ENCODE assay signal across 8 cellular contexts in genomic region chr17:40345161-40346034, GRCh38. TPM values are rescaled to one million over a fixed set of nuclear protein-coding genes. Genes with fewer than 3 reads are reported as not detected.
DNase-seq lines count a peak whose midpoint lies in the region; ATAC-seq and TF ChIP-seq lines count a peak whose summit lies in the region.

No MANE protein-coding gene starts in this region.

- no peaks in the 10 kb centered on the region for H3K36me3 ChIP-seq in neural cell (ENCODE audit: insufficient read depth, low read length)

- H3K27ac Mint-ChIP-seq in CD4-positive, alpha-beta T cell, result peak overlapping the region; percentile 93
- no peak overlapping the region for H3K27ac Mint-ChIP-seq in activated T-cell treated with anti-CD3 and anti-CD28 coated beads, Interleukin-2, amount 50 U/mL, for 72 hours
- no peak overlapping the region for H3K27ac Mint-ChIP-seq in activated T-helper 2 cell treated with anti-CD3 and anti-CD28 coated beads, Interferon-gamma antibody, Interleukin-2, Interleukin-4, amounts not matched to agents 10 μg/mL and 5 μg/mL and 100 μg/mL, durations not matched to agents 14 hours and 24 hours and 36 hours

- H3K27ac ChIP-seq in CD4-positive, alpha-beta T cell (ENCODE audit: low read depth, low read length), result peak overlapping the region; percentile 27
- peak overlapping the region; percentile 68 for H3K27ac ChIP-seq in neural cell (ENCODE audit: low read length)

- H3K4me3 ChIP-seq in foreskin fibroblast (ENCODE audit: low read depth in 1 of 2, low read length in 2 of 2), result peak overlapping the region; percentile 57 to 79
- peak overlapping the region; percentile 91 for H3K4me3 ChIP-seq in neural cell (ENCODE audit: low read length)

- peak overlapping the region; percentile 7 for H2AFZ ChIP-seq in neural cell (ENCODE audit: low read depth, low read length)

- H3K9me3 Mint-ChIP-seq in CD4-positive, alpha-beta T cell, result no peaks in the 10 kb centered on the region
- no peaks in the 10 kb centered on the region for H3K9me3 Mint-ChIP-seq in activated T-cell treated with anti-CD3 and anti-CD28 coated beads, Interleukin-2, amount 50 U/mL, for 72 hours
- no peaks in the 10 kb centered on the region for H3K9me3 Mint-ChIP-seq in activated T-helper 2 cell treated with anti-CD3 and anti-CD28 coated beads, Interferon-gamma antibody, Interleukin-2, Interleukin-4, amounts not matched to agents 10 μg/mL and 5 μg/mL and 100 μg/mL, durations not matched to agents 14 hours and 24 hours and 36 hours

- H4K20me1 ChIP-seq in neural cell (ENCODE audit: insufficient read depth), result no peaks in the 10 kb centered on the region

- ATAC-seq in CD4-positive, alpha-beta T cell (ENCODE audit: poor library complexity), result peak; percentile 13
- peak in 1 of 2 donors; percentile 10 for ATAC-seq in activated T-cell treated with anti-CD3 and anti-CD28 coated beads, Interleukin-2, amount 50 U/mL, for 72 hours (replicated peaks in 1 of 2)
- no peak for ATAC-seq in GM21529 (IDR thresholded peaks at IDR 0.05; ENCODE audit: unreplicated experiment)

- intact Hi-C loops in CD4-positive, alpha-beta T cell (cut with DNase I, micrococcal nuclease), result no loop called here
- intact Hi-C loops in activated T-helper 2 cell treated with anti-CD3 and anti-CD28 coated beads, Interferon-gamma antibody, Interleukin-2, Interleukin-4, amounts not matched to agents 10 μg/mL and 5 μg/mL and 100 μg/mL, durations not matched to agents 14 hours and 24 hours and 36 hours (cut with micrococcal nuclease), result no loop called here

- peak overlapping the region; percentile 78 for H3K4me2 ChIP-seq in neural cell (ENCODE audit: low read length)

- H3K27me3 Mint-ChIP-seq in CD4-positive, alpha-beta T cell, result no peaks in the 10 kb centered on the region
- no peaks in the 10 kb centered on the region for H3K27me3 Mint-ChIP-seq in activated T-cell treated with anti-CD3 and anti-CD28 coated beads, Interleukin-2, amount 50 U/mL, for 72 hours (ENCODE audit: low read depth)
- no peaks in the 10 kb centered on the region for H3K27me3 Mint-ChIP-seq in activated T-helper 2 cell treated with anti-CD3 and anti-CD28 coated beads, Interferon-gamma antibody, Interleukin-2, Interleukin-4, amounts not matched to agents 10 μg/mL and 5 μg/mL and 100 μg/mL, durations not matched to agents 14 hours and 24 hours and 36 hours (ENCODE audit: low read depth)

- DNase-seq in CD4-positive, alpha-beta T cell, result peak in 2 of 10 experiments; percentile 30 to 44
- DNase-seq in activated T-cell treated with anti-CD3 and anti-CD28 coated beads, Interleukin-2, amount 50 U/mL, for 72 hours, result peak in 1 of 2 donors; percentile 46
- DNase-seq in foreskin fibroblast, result peak in 1 of 2 donors; percentile 64
- DNase-seq in GM13977 (ENCODE audit: low spot score), result no peak
- DNase-seq in activated T-helper 2 cell treated with anti-CD3 and anti-CD28 coated beads, Interferon-gamma antibody, Interleukin-2, Interleukin-4, amounts not matched to agents 10 μg/mL and 5 μg/mL and 100 μg/mL, durations not matched to agents 14 hours and 24 hours and 36 hours (ENCODE audit: low spot score), result no peak

- no peak for TF ChIP-seq CTCF in CD4-positive, alpha-beta T cell (IDR thresholded peaks at IDR 0.05)
- TF ChIP-seq CTCF in foreskin fibroblast (IDR thresholded peaks at IDR 0.05; ENCODE audit: low read depth, low read length) (no peak), neural cell (IDR thresholded peaks at IDR 0.05; ENCODE audit: poor library complexity, severe bottlenecking) (no peak), GM13977 (IDR thresholded peaks at IDR 0.05; ENCODE audit: extremely low read depth, insufficient read depth, missing control alignments) (no peak)

- no peaks in the 10 kb centered on the region for H3K9me2 ChIP-seq in neural cell (ENCODE audit: insufficient read depth, low read length)

- in situ Hi-C loops in GM13977 (cut with MboI; ENCODE audit: low pct_unique_long_range_greater_than_20kb, low sequenced_read_pairs, unreplicated experiment), result no loop called here

- peaks cover 83% of the 10 kb centered on the region for H3K4me1 Mint-ChIP-seq in CD4-positive, alpha-beta T cell (ENCODE audit: low read depth)
- peaks cover 63% of the 10 kb centered on the region for H3K4me1 Mint-ChIP-seq in activated T-cell treated with anti-CD3 and anti-CD28 coated beads, Interleukin-2, amount 50 U/mL, for 72 hours (ENCODE audit: low read depth)
- H3K4me1 Mint-ChIP-seq in activated T-helper 2 cell treated with anti-CD3 and anti-CD28 coated beads, Interferon-gamma antibody, Interleukin-2, Interleukin-4, amounts not matched to agents 10 μg/mL and 5 μg/mL and 100 μg/mL, durations not matched to agents 14 hours and 24 hours and 36 hours (ENCODE audit: low read depth), result peaks cover 41% of the 10 kb centered on the region

- peak overlapping the region; percentile 97 for H3K9ac ChIP-seq in neural cell (ENCODE audit: low read length)

- H3K79me2 ChIP-seq in neural cell (replicated peaks; ENCODE audit: insufficient read depth, low read length), result peaks cover 67% of the 10 kb centered on the region

- H3K36me3 Mint-ChIP-seq in CD4-positive, alpha-beta T cell (ENCODE audit: low read depth), result peaks cover 56% of the 10 kb centered on the region
- no peaks in the 10 kb centered on the region for H3K36me3 Mint-ChIP-seq in activated T-cell treated with anti-CD3 and anti-CD28 coated beads, Interleukin-2, amount 50 U/mL, for 72 hours (ENCODE audit: insufficient read depth in 2 of 2)
- peaks cover 38% of the 10 kb centered on the region for H3K36me3 Mint-ChIP-seq in activated T-helper 2 cell treated with anti-CD3 and anti-CD28 coated beads, Interferon-gamma antibody, Interleukin-2, Interleukin-4, amounts not matched to agents 10 μg/mL and 5 μg/mL and 100 μg/mL, durations not matched to agents 14 hours and 24 hours and 36 hours (ENCODE audit: low read depth)

- TF ChIP-seq RAD21 in Ishikawa (IDR thresholded peaks at IDR 0.05; ENCODE audit: low read depth) (0 out of 2 replicates have a peak, but pooled peaks have one; percentile 1), neural cell (conservative IDR thresholded peaks at IDR 0.05) (no peak)

- H3K9me3 ChIP-seq in CD4-positive, alpha-beta T cell (ENCODE audit: control insufficient read depth, low read length), result no peaks in the 10 kb centered on the region
- no peaks in the 10 kb centered on the region for H3K9me3 ChIP-seq in neural cell (ENCODE audit: low read length)

- CTCF ChIA-PET in CD4-positive, alpha-beta T cell (lab: Charles Lee), result interaction anchor here (0.6 to 2.6 kb wide), 7 partner anchors 10 to 49 kb away, joined by 3 to 10 read pairs (median 3); no protein-coding TSS in a partner anchor

- H3F3A ChIP-seq in neural cell (ENCODE audit: insufficient read depth, low read length, poor library complexity, severe bottlenecking), result peaks cover 2% of the 10 kb centered on the region

- peak overlapping the region; percentile 83 for H3K4me3 Mint-ChIP-seq in CD4-positive, alpha-beta T cell
- peak overlapping the region; percentile 56 to 80 for H3K4me3 Mint-ChIP-seq in activated T-cell treated with anti-CD3 and anti-CD28 coated beads, Interleukin-2, amount 50 U/mL, for 72 hours
- no peak overlapping the region for H3K4me3 Mint-ChIP-seq in activated T-helper 2 cell treated with anti-CD3 and anti-CD28 coated beads, Interferon-gamma antibody, Interleukin-2, Interleukin-4, amounts not matched to agents 10 μg/mL and 5 μg/mL and 100 μg/mL, durations not matched to agents 14 hours and 24 hours and 36 hours (ENCODE audit: low read depth)

- H3K27me3 ChIP-seq in CD4-positive, alpha-beta T cell (ENCODE audit: control insufficient read depth, insufficient read depth, low read length), result no peaks in the 10 kb centered on the region
- no peaks in the 10 kb centered on the region for H3K27me3 ChIP-seq in neural cell (ENCODE audit: insufficient read depth, low read depth, low read length)

- POLR2A ChIA-PET in CD4-positive, alpha-beta T cell (lab: Charles Lee), result interaction anchor here (1.2 to 11.2 kb wide), 10 partner anchors 9 to 203 kb away, joined by 3 to 117 read pairs (median 4); partner anchors contain the start of gene WIPF2

- TF ChIP-seq EP300 in Ishikawa (IDR thresholded peaks at IDR 0.05; ENCODE audit: borderline replicate concordance) (peak; percentile 50; the same call in 1 of the 2 replicates), neural cell (conservative IDR thresholded peaks at IDR 0.05; ENCODE audit: poor library complexity, severe bottlenecking) (no peak)

RNA-seq across cellular contexts. Expression of gene GJD3, which starts 19.1 kb away (rescaled TPM):
- total RNA-seq in CD4-positive, alpha-beta T cell, result not detected
- not detected for total RNA-seq in activated T-cell treated with anti-CD3 and anti-CD28 coated beads, Interleukin-2, amount 50 U/mL, for 72 hours
- polyA plus RNA-seq in neural cell, result not detected in 2 replicates
- 0.73 TPM in 1 of 2 replicates, not detected in the other for polyA minus RNA-seq in neural cell
- total RNA-seq in activated T-helper 2 cell treated with anti-CD3 and anti-CD28 coated beads, Interferon-gamma antibody, Interleukin-2, Interleukin-4, amounts not matched to agents 10 μg/mL and 5 μg/mL and 100 μg/mL, durations not matched to agents 14 hours and 24 hours and 36 hours, result 0.48 TPM in 1 of 2 replicates, not detected in the other

RNA-seq across cellular contexts. Expression of gene RARA, which starts 36.4 kb away (rescaled TPM):
- 100 to 1,000 TPM; 114 to 115 TPM for total RNA-seq in CD4-positive, alpha-beta T cell
- total RNA-seq in activated T-cell treated with anti-CD3 and anti-CD28 coated beads, Interleukin-2, amount 50 U/mL, for 72 hours, result 10 to 100 TPM; 33.4 to 45.2 TPM
- 4.7 and 6.6 TPM in 2 replicates for polyA plus RNA-seq in neural cell
- 9.7 and 11.2 TPM in 2 replicates for polyA minus RNA-seq in neural cell
- total RNA-seq in activated T-helper 2 cell treated with anti-CD3 and anti-CD28 coated beads, Interferon-gamma antibody, Interleukin-2, Interleukin-4, amounts not matched to agents 10 μg/mL and 5 μg/mL and 100 μg/mL, durations not matched to agents 14 hours and 24 hours and 36 hours, result 30.4 and 35.1 TPM in 2 replicates

RNA-seq across cellular contexts. Expression of gene CDC6, which starts 57.7 kb away (rescaled TPM):
- total RNA-seq in CD4-positive, alpha-beta T cell, result 1 to 10 TPM; 1.0 to 1.8 TPM
- total RNA-seq in activated T-cell treated with anti-CD3 and anti-CD28 coated beads, Interleukin-2, amount 50 U/mL, for 72 hours, result 10 to 100 TPM; 86.2 to 92.6 TPM
- polyA plus RNA-seq in neural cell, result 1.9 and 2.2 TPM in 2 replicates
- polyA minus RNA-seq in neural cell, result 3.2 and 3.9 TPM in 2 replicates
- 126 and 133 TPM in 2 replicates for total RNA-seq in activated T-helper 2 cell treated with anti-CD3 and anti-CD28 coated beads, Interferon-gamma antibody, Interleukin-2, Interleukin-4, amounts not matched to agents 10 μg/mL and 5 μg/mL and 100 μg/mL, durations not matched to agents 14 hours and 24 hours and 36 hours

Comparison
In these comparisons a context has a peak if more than half of its experiments do, and no peak if none do; other contexts are left out.
1. RNA of gene CDC6, which starts 57.7 kb away (total RNA-seq): 126 to 133 TPM in activated T-helper 2 cell treated with anti-CD3 and anti-CD28 coated beads, Interferon-gamma antibody, Interleukin-2, Interleukin-4, amounts not matched to agents 10 μg/mL and 5 μg/mL and 100 μg/mL, durations not matched to agents 14 hours and 24 hours and 36 hours and 86.2 to 92.6 TPM in activated T-cell treated with anti-CD3 and anti-CD28 coated beads, Interleukin-2, amount 50 U/mL, for 72 hours; 1.0 to 1.8 TPM in CD4-positive, alpha-beta T cell; every median in the first group is over 10 times any median in the second.